In genomic region chr7:33351709-33352108, GRCh38 we compare ENCODE assay signal across 15 cellular contexts.
"Had no signal": no experiment of that assay in that cellular context is flagged by ENCODE, and none has a peak within 500 bp of the region (broad histone marks: within the 10 kb centered on the region; RNA-seq: fewer than 3 reads in every experiment).

No MANE protein-coding gene starts in this region.

- H3K9me3 ChIP-seq: lower lobe of right lung, transverse colon had no signal

- H3K27ac ChIP-seq: lower lobe of right lung, transverse colon had no signal

- H3K4me1 Mint-ChIP-seq: activated naive CD8-positive, alpha-beta T cell treated with anti-CD3 and anti-CD28 coated beads for 36 hours; naive thymus-derived CD8-positive, alpha-beta T cell; stimulated activated naive B cell treated with anti-CD40 and anti-IgM and Interleukin-4, amounts not matched to agents 10 μg/mL and 1 μg/mL and 100 μg/mL, for 72 hours; T-helper 17 cell had no signal

- H3K27me3 Mint-ChIP-seq: activated naive CD8-positive, alpha-beta T cell treated with anti-CD3 and anti-CD28 coated beads for 36 hours; naive thymus-derived CD8-positive, alpha-beta T cell; stimulated activated naive B cell treated with anti-CD40 and anti-IgM and Interleukin-4, amounts not matched to agents 10 μg/mL and 1 μg/mL and 100 μg/mL, for 72 hours; T-helper 17 cell had no signal

- H3K36me3 ChIP-seq: lower lobe of right lung, transverse colon had no signal

- H3K9me3 Mint-ChIP-seq: activated naive CD8-positive, alpha-beta T cell treated with anti-CD3 and anti-CD28 coated beads for 36 hours; naive thymus-derived CD8-positive, alpha-beta T cell; stimulated activated naive B cell treated with anti-CD40 and anti-IgM and Interleukin-4, amounts not matched to agents 10 μg/mL and 1 μg/mL and 100 μg/mL, for 72 hours had no signal

- H3K4me3 Mint-ChIP-seq: activated naive CD8-positive, alpha-beta T cell treated with anti-CD3 and anti-CD28 coated beads for 36 hours; naive thymus-derived CD8-positive, alpha-beta T cell; stimulated activated naive B cell treated with anti-CD40 and anti-IgM and Interleukin-4, amounts not matched to agents 10 μg/mL and 1 μg/mL and 100 μg/mL, for 72 hours; T-helper 17 cell had no signal

- H3K27me3 ChIP-seq: transverse colon had no signal

- ATAC-seq: activated CD4-positive, CD25-positive, alpha-beta regulatory T cell treated with anti-CD3 and anti-CD28 coated beads, Interleukin-2, amount 50 U/mL, for 24 hours; esophagus mucosa; lower lobe of right lung; naive thymus-derived CD8-positive, alpha-beta T cell; sciatic nerve; stimulated activated naive B cell treated with anti-CD40 and anti-IgM and Interleukin-4, amounts not matched to agents 10 μg/mL and 1 μg/mL and 100 μg/mL, for 72 hours; T-helper 17 cell had no signal

- H3K27ac Mint-ChIP-seq: activated naive CD8-positive, alpha-beta T cell treated with anti-CD3 and anti-CD28 coated beads for 36 hours; naive thymus-derived CD8-positive, alpha-beta T cell; stimulated activated naive B cell treated with anti-CD40 and anti-IgM and Interleukin-4, amounts not matched to agents 10 μg/mL and 1 μg/mL and 100 μg/mL, for 72 hours; T-helper 17 cell had no signal

- H3K4me3 ChIP-seq: lower lobe of right lung, transverse colon had no signal

- H3K4me1 ChIP-seq: lower lobe of right lung, transverse colon had no signal

- DNase-seq: activated gamma-delta T cell treated with Interleukin-2 at 50 U/mL for 16 hours; activated naive CD8-positive, alpha-beta T cell treated with anti-CD3 and anti-CD28 coated beads for 36 hours; activated T-cell treated with anti-CD3 and anti-CD28 coated beads, Interleukin-2, amount 50 U/mL, for 48 hours; dermis blood vessel endothelial cell; glutamatergic neuron; lower lobe of right lung; naive thymus-derived CD8-positive, alpha-beta T cell; occipital lobe; stimulated activated CD4-positive, alpha-beta T cell treated with anti-CD3 and anti-CD28 coated beads, Interleukin-2, amount 100 ng/mL, for 24 hours; stimulated activated naive B cell treated with anti-CD40 and anti-IgM and Interleukin-4, amounts not matched to agents 10 μg/mL and 1 μg/mL and 100 μg/mL, for 72 hours; T-helper 17 cell; transverse colon had no signal
